Comparison of ENCODE assay signal across 11 cellular contexts in the genomic region with DNA sequence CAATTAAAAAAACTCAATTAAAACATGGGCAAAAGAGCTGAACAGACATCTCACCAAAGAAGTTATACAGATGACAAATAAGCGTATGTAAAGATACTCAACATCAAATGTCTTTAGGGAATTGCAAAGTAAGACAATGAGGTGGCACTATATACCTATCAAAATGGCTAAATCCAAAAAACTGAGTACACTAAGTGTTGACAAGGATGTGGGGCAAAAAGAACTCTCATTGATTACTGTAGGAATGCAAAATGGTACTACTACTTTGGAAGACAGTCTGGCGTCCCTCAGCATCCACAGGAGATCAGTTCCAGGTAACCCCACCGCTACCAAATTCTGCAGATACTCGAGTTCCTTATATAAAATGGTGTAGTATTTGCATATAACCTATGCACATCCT.
"Had no signal": no experiment of that assay in that cellular context is flagged by ENCODE, and none has a peak within 500 bp of the region (broad histone marks: within the 10 kb centered on the region; RNA-seq: fewer than 3 reads in every experiment).

No MANE protein-coding gene starts in this region.

- DNase-seq: H7, HFFc6, IMR-90, Karpas-422, KBM-7 had no signal

- H3K9ac ChIP-seq: KMS-11 had no signal

- FAIRE-seq: H1 had no signal

- H2AFZ ChIP-seq: GM23338 had no signal

- H3K4me3 ChIP-seq: GM23338, HAP-1 had no signal

- H3K4me2 ChIP-seq: GM23338, KMS-11 had no signal

- ATAC-seq: GM23338, HCT116 had no signal

- H3K9me3 ChIP-seq: HAP-1 had no signal

- H3K4me1 ChIP-seq: HAP-1 had no signal

- H3K27ac ChIP-seq: HL-60, KMS-11 had no signal

- H3K36me3 ChIP-seq: HAP-1 had no signal
